ENCODE assay signal across 25 cellular contexts in genomic region chr14:67776653-67777322, GRCh38.
"Had no signal": no experiment of that assay in that cellular context is flagged by ENCODE, and none has a peak within 500 bp of the region (broad histone marks: within the 10 kb centered on the region; RNA-seq: fewer than 3 reads in every experiment).

No MANE protein-coding gene starts in this region.

- H3K27ac ChIP-seq: colonic mucosa, epithelial cell of prostate, esophagus muscularis mucosa, foreskin keratinocyte, gastroesophageal sphincter, heart left ventricle, hepatocyte, left lung had no signal

- H3K4me3 ChIP-seq: colonic mucosa, esophagus muscularis mucosa, gastroesophageal sphincter, heart left ventricle, hepatocyte, left lung, lung had no signal

- H3K4me1 ChIP-seq: colonic mucosa, esophagus muscularis mucosa, foreskin keratinocyte, gastroesophageal sphincter, heart left ventricle, left lung had no signal

- H3K27me3 ChIP-seq: colonic mucosa, esophagus muscularis mucosa, foreskin keratinocyte, gastroesophageal sphincter, heart left ventricle, hepatocyte, left lung had no signal

- DNase-seq: colonic mucosa; cortex of kidney; effector CD8-positive, alpha-beta T cell; effector memory CD8-positive, alpha-beta T cell; endodermal cell; erythroblast; foreskin keratinocyte; heart left ventricle; hypothalamus; immature natural killer cell; left cardiac atrium; left lung; left ventricle myocardium superior; mammary epithelial cell; mesendoderm; midbrain had no signal

- ATAC-seq: effector memory CD8-positive, alpha-beta T cell; foreskin keratinocyte; gastroesophageal sphincter; left cardiac atrium; left lung; left ventricle myocardium superior had no signal

- H3K9me3 ChIP-seq: colonic mucosa, esophagus muscularis mucosa, gastroesophageal sphincter, heart left ventricle, left lung had no signal

- FAIRE-seq: endometrium, frontal cortex, islet of Langerhans, keratinocyte had no signal
